9 cellular contexts compared by ENCODE assay signal in genomic region chr15:51536965-51537574, GRCh38.
A peak's percentile ranks its signal among the peaks of the same experiment; 100 is the strongest.
DNase-seq lines count a peak whose midpoint lies in the region; ATAC-seq, FAIRE-seq and TF ChIP-seq lines count a peak whose summit lies in the region.
"Had no signal": no experiment of that assay in that cellular context is flagged by ENCODE, and none has a peak within 500 bp of the region (broad histone marks: within the 10 kb centered on the region; RNA-seq: fewer than 3 reads in every experiment).

No MANE protein-coding gene starts in this region.

- peak; percentile 59 for FAIRE-seq in K562 (lab: Jason Lieb, UNC)

- H3K4me3 Mint-ChIP-seq in Caco-2 (ENCODE audit: unreplicated experiment) = no peak overlapping the region
- no peak overlapping the region for H3K4me3 Mint-ChIP-seq in effector memory CD8-positive, alpha-beta T cell
- H3K4me3 Mint-ChIP-seq: central memory CD8-positive, alpha-beta T cell had no signal

- no peak overlapping the region for H2BK5ac ChIP-seq in mesenchymal stem cell (ENCODE audit: low read depth, low read length, poor library complexity, severe bottlenecking)

- no peaks in the 10 kb centered on the region for H3K27me3 Mint-ChIP-seq in Caco-2 (ENCODE audit: insufficient read depth, unreplicated experiment)
- no peaks in the 10 kb centered on the region for H3K27me3 Mint-ChIP-seq in effector memory CD8-positive, alpha-beta T cell
- H3K27me3 Mint-ChIP-seq: central memory CD8-positive, alpha-beta T cell had no signal

- POLR2A ChIA-PET in Caco-2 (lab: Charles Lee) (no interaction called here), K562 (lab: Yijun Ruan, JAX) (interaction anchor here (0.9 to 1.0 kb wide), 4 partner anchors 9 to 21 kb away, joined by 3 to 5 read pairs (median 4); no protein-coding TSS in a partner anchor)

- H3K4me1 Mint-ChIP-seq in Caco-2 (ENCODE audit: low read depth, unreplicated experiment) = no peaks in the 10 kb centered on the region
- H3K4me1 Mint-ChIP-seq in effector memory CD8-positive, alpha-beta T cell (ENCODE audit: low read depth in 2 of 2) = no peaks in the 10 kb centered on the region
- H3K4me1 Mint-ChIP-seq: central memory CD8-positive, alpha-beta T cell had no signal

- no TSS peak for BruUV-seq in Caco-2 (replicated peaks; lab: Mats Ljungman, UMichigan)
- BruUV-seq in K562 (replicated peaks; lab: Mats Ljungman, UMichigan) = no TSS peak

- no peaks in the 10 kb centered on the region for H4K20me1 ChIP-seq in K562 (replicated peaks; ENCODE audit: control insufficient read depth, insufficient read depth, low read length)

- H3K36me3 Mint-ChIP-seq in Caco-2 (ENCODE audit: insufficient read depth, unreplicated experiment) = no peaks in the 10 kb centered on the region
- no peaks in the 10 kb centered on the region for H3K36me3 Mint-ChIP-seq in effector memory CD8-positive, alpha-beta T cell (ENCODE audit: insufficient read depth)

- H3K79me2 ChIP-seq in K562 (ENCODE audit: control insufficient read depth, insufficient read depth, low read length) = no peaks in the 10 kb centered on the region

- no peaks in the 10 kb centered on the region for H3K9me1 ChIP-seq in K562 (ENCODE audit: control insufficient read depth, insufficient read depth, low read length)

- in situ Hi-C loops in K562 (cut with MboI) = no loop called here

- H3K9me3 Mint-ChIP-seq in Caco-2 (ENCODE audit: unreplicated experiment) = no peaks in the 10 kb centered on the region
- no peaks in the 10 kb centered on the region for H3K9me3 Mint-ChIP-seq in effector memory CD8-positive, alpha-beta T cell
- H3K9me3 Mint-ChIP-seq: central memory CD8-positive, alpha-beta T cell had no signal

- TF ChIP-seq RAD21 in Ishikawa (IDR thresholded peaks at IDR 0.05; ENCODE audit: low read depth) (0 out of 2 replicates have a peak, but pooled peaks have one; percentile 7), K562 (CRISPR knock-in tag; conservative IDR thresholded peaks at IDR 0.05 in 1 of 2, IDR thresholded peaks at IDR 0.05 in 1 of 2) (peak; percentile 37 to 63)

- H2AFZ ChIP-seq in K562 (ENCODE audit: low read depth, low read length) (no peak overlapping the region), mesenchymal stem cell (ENCODE audit: low read depth, low read length) (no peak overlapping the region)

- no peak overlapping the region for H3K14ac ChIP-seq in mesenchymal stem cell (ENCODE audit: low read length in 2 of 2)

- H3K18ac ChIP-seq in mesenchymal stem cell (ENCODE audit: low read depth in 1 of 2, low read length in 2 of 2) = no peak overlapping the region

- WGBS in K562 (ENCODE audit: insufficient coverage, low coverage, missing lambda C conversion rate) = 0% methylated on average over 1 of the region's 1 CpG
- WGBS in mesenchymal stem cell = 17% methylated on average over 1 of the region's 1 CpG
- 11 to 28% (median 15%) methylated on average over 1 of the region's 1 CpG for WGBS in psoas muscle, 3 donors

- TF ChIP-seq EP300 in Ishikawa (IDR thresholded peaks at IDR 0.05; ENCODE audit: borderline replicate concordance) = no peak
- TF ChIP-seq EP300 in K562 (IDR thresholded peaks at IDR 0.05; ENCODE audit: low read length) = no peak

- H2AK5ac ChIP-seq in mesenchymal stem cell (ENCODE audit: low read length, severe bottlenecking) = no peak overlapping the region

- H3K27ac ChIP-seq in K562 (ENCODE audit: extremely low read depth, low read depth, low read length) (no peak overlapping the region), mesenchymal stem cell (ENCODE audit: low read length, poor library complexity, severe bottlenecking) (no peak overlapping the region), psoas muscle (no peak overlapping the region)

- H2BK120ac ChIP-seq in mesenchymal stem cell (ENCODE audit: low read depth, low read length) = no peak overlapping the region

- no peaks in the 10 kb centered on the region for H3K36me3 ChIP-seq in Caco-2 (ENCODE audit: control insufficient read depth, insufficient read depth, low read length)
- H3K36me3 ChIP-seq in K562 (ENCODE audit: control insufficient read depth, insufficient read depth, low read length) = peaks cover 30% of the 10 kb centered on the region
- peaks cover 0 to 15% of the 10 kb centered on the region in 2 experiments for H3K36me3 ChIP-seq in mesenchymal stem cell (ENCODE audit: control insufficient read depth in 1 of 2, insufficient read depth in 2 of 2, low read depth in 1 of 2, low read length in 2 of 2)
- H3K36me3 ChIP-seq in psoas muscle (ENCODE audit: insufficient read depth in 1 of 2, low read depth in 1 of 2) = peaks cover 0 to 6% of the 10 kb centered on the region in 2 donors

- TF ChIP-seq CTCF in Caco-2 (IDR thresholded peaks at IDR 0.05; ENCODE audit: insufficient read depth in 1 of 2, low read depth in 1 of 2, low read length in 1 of 2, severe bottlenecking in 1 of 2, unreplicated experiment in 1 of 2) (peak; percentile 36 to 59), K562 (IDR thresholded peaks at IDR 0.05 in 2 of 3, conservative IDR thresholded peaks at IDR 0.05 in 1 of 3; ENCODE audit: insufficient read depth in 2 of 3, low read depth in 1 of 3, low read length in 3 of 3) (peak; percentile 34 to 64 (median 56); a peak in 5 of 6 replicates), psoas muscle (IDR thresholded peaks at IDR 0.05) (no peak)

- no peak overlapping the region for H4K8ac ChIP-seq in mesenchymal stem cell (ENCODE audit: low read length)

- H3K4ac ChIP-seq in mesenchymal stem cell (ENCODE audit: low read depth in 1 of 2, low read length in 2 of 2) = no peak overlapping the region

- H3K9me3 ChIP-seq in Caco-2 (no peaks in the 10 kb centered on the region), K562 (replicated peaks; ENCODE audit: control insufficient read depth, insufficient read depth, low read depth, low read length) (no peaks in the 10 kb centered on the region), mesenchymal stem cell (ENCODE audit: control insufficient read depth, low read length) (no peaks in the 10 kb centered on the region), psoas muscle (no peaks in the 10 kb centered on the region)

- no peaks in the 10 kb centered on the region for H3K27me3 ChIP-seq in Caco-2 (replicated peaks; ENCODE audit: control insufficient read depth, insufficient read depth, low read length)
- no peaks in the 10 kb centered on the region for H3K27me3 ChIP-seq in K562 (ENCODE audit: control insufficient read depth in 2 of 2, insufficient read depth in 2 of 2, low read length in 2 of 2)
- H3K27me3 ChIP-seq in mesenchymal stem cell (ENCODE audit: control insufficient read depth in 1 of 2, insufficient read depth in 1 of 2, low read length in 2 of 2) = no peaks in the 10 kb centered on the region
- H3K27me3 ChIP-seq in psoas muscle (ENCODE audit: insufficient read depth in 3 of 3, low read length in 2 of 3) = no peaks in the 10 kb centered on the region

- H3K27ac Mint-ChIP-seq in Caco-2 (ENCODE audit: unreplicated experiment) = no peak overlapping the region
- no peak overlapping the region for H3K27ac Mint-ChIP-seq in effector memory CD8-positive, alpha-beta T cell

- H3K9ac ChIP-seq in K562 (ENCODE audit: insufficient read depth in 1 of 2, low read depth in 2 of 2, low read length in 2 of 2) (no peak overlapping the region), mesenchymal stem cell (ENCODE audit: low read length) (no peak overlapping the region)

- H3K4me3 ChIP-seq in Caco-2 (ENCODE audit: low read depth, low read length) (no peak overlapping the region), K562 (no peak overlapping the region), mesenchymal stem cell (ENCODE audit: insufficient read depth in 1 of 2, low read depth in 1 of 2, low read length in 2 of 2) (no peak overlapping the region), psoas muscle (no peak overlapping the region)

- intact Hi-C loops in Caco-2 (cut with micrococcal nuclease; ENCODE audit: unreplicated experiment) = loop anchor here (2.0 kb wide), 1 partner anchor 86 kb away; the partner anchor contains the start of gene DMXL2
- intact Hi-C loops in K562 (cut with micrococcal nuclease) = loop anchor here (10.0 kb wide), 2 partner anchors 88 to 238 kb away; partner anchors contain the start of gene DMXL2
- intact Hi-C loops in psoas muscle (cut with DNase I) = no loop called here

- CTCF ChIA-PET in Caco-2 (lab: Charles Lee) (interaction anchor here (1.0 kb wide), 6 partner anchors 10 to 351 kb away, joined by 3 to 9 read pairs (median 3); partner anchors contain the start of gene DMXL2), K562 (lab: Yijun Ruan, JAX; ENCODE audit: low intra/inter-chr PET ratio) (interaction anchor here (0.6 to 1.2 kb wide), 4 partner anchors 61 to 381 kb away, joined by 3 to 6 read pairs (median 3); no protein-coding TSS in a partner anchor)

- H2BK15ac ChIP-seq in mesenchymal stem cell (ENCODE audit: low read depth, poor library complexity, severe bottlenecking) = no peak overlapping the region

- H3K4me1 ChIP-seq in Caco-2 = no peaks in the 10 kb centered on the region
- H3K4me1 ChIP-seq in K562 (replicated peaks in 1 of 2; ENCODE audit: control insufficient read depth in 2 of 2, insufficient read depth in 2 of 2, low read length in 2 of 2) = no peaks in the 10 kb centered on the region
- H3K4me1 ChIP-seq in mesenchymal stem cell (ENCODE audit: control insufficient read depth, insufficient read depth, low read depth, low read length) = no peaks in the 10 kb centered on the region
- H3K4me1 ChIP-seq in psoas muscle = no peaks in the 10 kb centered on the region

- no peak overlapping the region for H2BK12ac ChIP-seq in mesenchymal stem cell (ENCODE audit: low read length in 2 of 2)

- no peak overlapping the region for H3K4me2 ChIP-seq in K562 (ENCODE audit: insufficient read depth, low read length)
- no peak overlapping the region for H3K4me2 ChIP-seq in mesenchymal stem cell (ENCODE audit: low read length, poor library complexity, severe bottlenecking)

- TF ChIP-seq POLR2A in K562 (conservative IDR thresholded peaks at IDR 0.05) = no peak

- no peaks in the 10 kb centered on the region for H3K79me1 ChIP-seq in mesenchymal stem cell (replicated peaks; ENCODE audit: low read length, poor library complexity, severe bottlenecking)

- H4K91ac ChIP-seq in mesenchymal stem cell (ENCODE audit: low read length) = no peak overlapping the region

- H3K23ac ChIP-seq in mesenchymal stem cell (ENCODE audit: low read length in 2 of 2) = no peak overlapping the region

- DNase-seq in Caco-2 = peak in 1 of 2 experiments; percentile 14
- DNase-seq in K562 (ENCODE audit: extremely low read depth in 1 of 4, low spot score in 3 of 4) = peak; percentile 21 to 50 (median 38)
- peak; percentile 58 for DNase-seq in mesenchymal stem cell
- DNase-seq in psoas muscle = no peak
- DNase-seq in effector memory CD8-positive, alpha-beta T cell = no peak
- no peak for DNase-seq in epidermal melanocyte (ENCODE audit: insufficient read length, low spot score)

- peak; percentile 75; the same call in 2 of the 3 replicates for ATAC-seq in K562
- no peak for ATAC-seq in GM21367 (IDR thresholded peaks at IDR 0.05; ENCODE audit: unreplicated experiment)
- no peak for ATAC-seq in psoas muscle
- no peak for ATAC-seq in effector memory CD8-positive, alpha-beta T cell (replicated peaks)

TF ChIP-seq in Ishikawa, 13 proteins besides CTCF, POLR2A, EP300 and RAD21 (continues in another document):
- TF ChIP-seq EGR1 (IDR thresholded peaks at IDR 0.05) (no peak), ZBTB7A (IDR thresholded peaks at IDR 0.05; ENCODE audit: low read depth) (no peak), NFIC (IDR thresholded peaks at IDR 0.05) (no peak)

TF ChIP-seq in K562, 482 proteins besides CTCF, POLR2A, EP300 and RAD21 (continues in another document):
- TF ChIP-seq SMAD1 (IDR thresholded peaks at IDR 0.05; ENCODE audit: low read depth, low read length, partially characterized antibody) = no peak
- TF ChIP-seq ZKSCAN1 (IDR thresholded peaks at IDR 0.05; ENCODE audit: low read depth, low read length) = no peak

Comparison
In these comparisons a context has a peak if more than half of its experiments do, and no peak if none do; other contexts are left out.
1. DNase-seq: peak in K562 (4 of 4) and mesenchymal stem cell (single experiment); none in psoas muscle (0 of 2), effector memory CD8-positive, alpha-beta T cell (0 of 3) and epidermal melanocyte (single experiment).
2. intact Hi-C loops: an anchor here in Caco-2 (2.0 kb wide) and K562 (10.0 kb wide); none called in psoas muscle.